In genomic region chr12:65189028-65189718, GRCh38 we compare ENCODE assay signal across 13 cellular contexts. TPM values are rescaled to one million over a fixed set of nuclear protein-coding genes. Genes with fewer than 3 reads are reported as not detected.
DNase-seq lines count a peak whose midpoint lies in the region; ATAC-seq and TF ChIP-seq lines count a peak whose summit lies in the region.
"Had no signal": no experiment of that assay in that cellular context is flagged by ENCODE, and none has a peak within 500 bp of the region (broad histone marks: within the 10 kb centered on the region; RNA-seq: fewer than 3 reads in every experiment).

No MANE protein-coding gene starts in this region.

- H3K27ac ChIP-seq in dorsolateral prefrontal cortex: no peak overlapping the region
- H3K27ac ChIP-seq: SK-N-MC had no signal

- intact Hi-C loops in dorsolateral prefrontal cortex (cut with DNase I): no loop called here

- peak; percentile 68 for DNase-seq in RPMI8226
- DNase-seq in G401 (ENCODE audit: low spot score): no peak
- no peak for DNase-seq in DMS114 treated with DMSO at 0.1 percent for 48 hours (lab: John Stamatoyannopoulos, UW; ENCODE audit: unreplicated experiment)
- no peak for DNase-seq in dorsolateral prefrontal cortex
- no peak for DNase-seq in activated CD4-positive, CD25-positive, alpha-beta regulatory T cell (lab: John Stamatoyannopoulos, UW)
- DNase-seq: activated T-cell treated with anti-CD3 and anti-CD28 coated beads for 4 hours, DMS 273 treated with DMSO at 0.1 percent for 48 hours, NCI-H187 had no signal

- TF ChIP-seq CTCF in dorsolateral prefrontal cortex (IDR thresholded peaks at IDR 0.05 in 54 of 56, conservative IDR thresholded peaks at IDR 0.05 in 2 of 56; ENCODE audit: low read depth in 1 of 56, partially characterized antibody in 56 of 56): no peak

- ATAC-seq in GM18520 (IDR thresholded peaks at IDR 0.05; ENCODE audit: unreplicated experiment): peak; percentile 78
- ATAC-seq in GM21528 (IDR thresholded peaks at IDR 0.05; ENCODE audit: low FRiP score, unreplicated experiment): peak; percentile 90
- ATAC-seq in HG03103 (IDR thresholded peaks at IDR 0.05; ENCODE audit: low read depth, unreplicated experiment): peak; percentile 94

- in situ Hi-C loops in G401 (cut with HindIII; ENCODE audit: low sequenced_read_pairs): no loop called here

- no peaks in the 10 kb centered on the region for H3K27me3 ChIP-seq in dorsolateral prefrontal cortex

- no peak overlapping the region for H3K4me3 ChIP-seq in dorsolateral prefrontal cortex
- H3K4me3 ChIP-seq: SK-N-MC, smooth muscle cell had no signal

RNA-seq across cellular contexts. Expression of gene LEMD3, which starts 19.8 kb away (rescaled TPM):
- 84.4 and 96.7 TPM in 2 replicates for total RNA-seq in G401 (2014; rRNA removed; shearing (Covaris generic))
- 10 to 100 TPM; 28.3 to 49.9 (median 37.3) TPM for total RNA-seq in dorsolateral prefrontal cortex
